8 cellular contexts compared by ENCODE assay signal in the genomic region with DNA sequence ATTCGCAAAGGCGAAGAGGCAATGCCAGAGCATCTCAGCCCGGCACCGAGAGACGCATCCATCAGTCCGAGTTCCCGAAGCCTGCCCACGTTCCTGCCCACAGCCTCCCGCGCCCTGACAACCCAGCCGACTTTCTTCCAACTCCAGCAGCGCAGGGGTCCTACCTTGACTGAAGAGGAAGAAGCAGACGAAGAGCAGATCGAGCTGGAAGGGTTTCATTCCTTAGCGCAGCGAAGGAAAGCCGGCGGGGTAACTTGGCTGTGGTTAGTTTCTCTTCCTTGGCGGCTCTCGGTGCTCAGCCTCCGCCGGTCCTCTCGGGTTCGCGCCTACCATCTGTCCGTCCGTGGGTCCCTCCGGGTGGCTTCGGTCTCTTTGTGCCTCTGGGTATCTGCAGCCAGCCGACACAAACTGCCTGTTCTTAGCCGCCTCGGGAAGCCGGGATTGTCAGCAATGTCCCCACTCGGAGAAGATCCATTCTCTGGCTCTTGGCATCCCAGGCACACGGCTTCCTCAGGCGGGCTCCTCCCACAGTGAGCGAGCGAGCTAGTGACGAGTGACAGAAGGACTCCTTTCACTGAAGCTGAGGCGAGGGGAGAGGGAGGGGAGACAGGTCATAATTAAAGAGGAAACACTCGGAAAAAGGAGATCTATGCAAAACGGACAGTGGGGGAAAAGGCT. TPM values are rescaled to one million over a fixed set of nuclear protein-coding genes. Genes with fewer than 3 reads are reported as not detected.
DNase-seq lines count a peak whose midpoint lies in the region; ATAC-seq and TF ChIP-seq lines count a peak whose summit lies in the region.
"Had no signal": no experiment of that assay in that cellular context is flagged by ENCODE, and none has a peak within 500 bp of the region (broad histone marks: within the 10 kb centered on the region; RNA-seq: fewer than 3 reads in every experiment).

Gene KIRREL3 (minus strand): TSS at position 480 of the 678 bp plus-strand sequence.

- peak; percentile 76 for DNase-seq in M059J (ENCODE audit: low read depth)
- DNase-seq in astrocyte of the hippocampus (ENCODE audit: low read depth, low spot score), result peak; percentile 69
- DNase-seq in iPS-NIHi7 (ENCODE audit: extremely low spot score), result peak; percentile 30
- no peak for DNase-seq in NAMALWA (ENCODE audit: low spot score)
- no peak for DNase-seq in GM13977 (ENCODE audit: low spot score)
- DNase-seq: naive B cell had no signal

- in situ Hi-C loops in GM13977 (cut with MboI; ENCODE audit: low pct_unique_long_range_greater_than_20kb, low sequenced_read_pairs, unreplicated experiment), result no loop called here

- peak within 1 kb of the TSS; percentile 36 for H3K27ac ChIP-seq in temporal lobe (ENCODE audit: low read depth, low read length)

- no peak for ATAC-seq in HG03175 (IDR thresholded peaks at IDR 0.05; ENCODE audit: unreplicated experiment)

- TF ChIP-seq CTCF in GM13977 (IDR thresholded peaks at IDR 0.05; ENCODE audit: extremely low read depth, insufficient read depth, missing control alignments), result no peak

RNA-seq across cellular contexts. Expression of gene KIRREL3, which starts in this region (rescaled TPM):
- total RNA-seq in M059J (2014; rRNA removed; shearing (Covaris generic)), result 7.1 and 9.8 TPM in 2 replicates
- total RNA-seq in temporal lobe, result 19.7 TPM

Comparison
In these comparisons a context has a peak if more than half of its experiments do, and no peak if none do; other contexts are left out.
1. DNase-seq: peak in M059J (single experiment), astrocyte of the hippocampus (single experiment) and iPS-NIHi7 (single experiment); none in NAMALWA (single experiment) and GM13977 (single experiment).